15 cellular contexts compared by ENCODE assay signal in genomic region chr2:226877491-226877890, GRCh38. TPM values are rescaled to one million over a fixed set of nuclear protein-coding genes. Genes with fewer than 3 reads are reported as not detected.
DNase-seq lines count a peak whose midpoint lies in the region; ATAC-seq and TF ChIP-seq lines count a peak whose summit lies in the region.
"Had no signal": no experiment of that assay in that cellular context is flagged by ENCODE, and none has a peak within 500 bp of the region (broad histone marks: within the 10 kb centered on the region; RNA-seq: fewer than 3 reads in every experiment).

No MANE protein-coding gene starts in this region.

- H3K4me1 ChIP-seq in mucosa of descending colon (ENCODE audit: low read depth) = no peaks in the 10 kb centered on the region
- H3K4me1 ChIP-seq: A549 had no signal

- no peak for ATAC-seq in mucosa of descending colon
- ATAC-seq: A549; CD8-positive, alpha-beta T cell; GM23338 had no signal

- intact Hi-C loops in mucosa of descending colon (cut with DNase I, micrococcal nuclease) = no loop called here

- no peaks in the 10 kb centered on the region for H3K9me3 ChIP-seq in mucosa of descending colon
- H3K9me3 ChIP-seq: A549 had no signal

- H3K4me3 ChIP-seq in mucosa of descending colon = no peak overlapping the region
- H3K4me3 ChIP-seq: A549, GM23338 had no signal

- no peaks in the 10 kb centered on the region for H3K36me3 ChIP-seq in mucosa of descending colon (ENCODE audit: low read depth)

- DNase-seq in Ammon's horn (ENCODE audit: low spot score) = peak; percentile 45
- peak; percentile 24 for DNase-seq in foreskin melanocyte
- peak; percentile 68 for DNase-seq in medulla oblongata (ENCODE audit: extremely low spot score)
- DNase-seq in superior temporal gyrus (ENCODE audit: extremely low spot score) = peak; percentile 73
- no peak for DNase-seq in RPMI8226
- DNase-seq in mucosa of descending colon = no peak
- DNase-seq in activated CD8-positive, alpha-beta memory T cell treated with anti-CD3 and anti-CD28 coated beads, Interleukin-2, amount 50 U/mL, for 4 hours = no peak
- DNase-seq: CD8-positive, alpha-beta T cell; COR-L47; DMS153; DMS79 treated with DMSO at 0.1 percent for 48 hours; EL; H7 had no signal

- TF ChIP-seq CTCF in mucosa of descending colon (IDR thresholded peaks at IDR 0.05) = no peak

RNA-seq across cellular contexts. Expression of gene RHBDD1, which starts 41.6 kb away (rescaled TPM):
- 10 to 100 TPM; 28.7 to 41.6 (median 30.5) TPM for total RNA-seq in mucosa of descending colon

Comparison
In these comparisons a context has a peak if more than half of its experiments do, and no peak if none do; other contexts are left out.
1. DNase-seq: peak in Ammon's horn (single experiment), foreskin melanocyte (single experiment), medulla oblongata (single experiment) and superior temporal gyrus (single experiment); none in RPMI8226 (single experiment), mucosa of descending colon (0 of 3) and activated CD8-positive, alpha-beta memory T cell treated with anti-CD3 and anti-CD28 coated beads, Interleukin-2, amount 50 U/mL, for 4 hours (single experiment).